ENCODE assay signal across 1 cellular context in genomic region chr16:81413245-81413990, GRCh38.
TF ChIP-seq lines count a peak whose summit lies in the region.

No MANE protein-coding gene starts in this region.

TF ChIP-seq in IMR-90, 13 proteins besides CTCF, POLR2A, EP300 and RAD21 (continued from another document):
- TF ChIP-seq ELK1 (IDR thresholded peaks at IDR 0.05; ENCODE audit: borderline replicate concordance, low read depth, low read length) (no peak), CEBPB (IDR thresholded peaks at IDR 0.05; ENCODE audit: low read depth, low read length) (no peak), MAFK (IDR thresholded peaks at IDR 0.05; ENCODE audit: low read depth, low read length) (peak; percentile 44; the same call in 1 of the 2 replicates)
